Comparison of ENCODE assay signal across 9 cellular contexts in the genomic region with DNA sequence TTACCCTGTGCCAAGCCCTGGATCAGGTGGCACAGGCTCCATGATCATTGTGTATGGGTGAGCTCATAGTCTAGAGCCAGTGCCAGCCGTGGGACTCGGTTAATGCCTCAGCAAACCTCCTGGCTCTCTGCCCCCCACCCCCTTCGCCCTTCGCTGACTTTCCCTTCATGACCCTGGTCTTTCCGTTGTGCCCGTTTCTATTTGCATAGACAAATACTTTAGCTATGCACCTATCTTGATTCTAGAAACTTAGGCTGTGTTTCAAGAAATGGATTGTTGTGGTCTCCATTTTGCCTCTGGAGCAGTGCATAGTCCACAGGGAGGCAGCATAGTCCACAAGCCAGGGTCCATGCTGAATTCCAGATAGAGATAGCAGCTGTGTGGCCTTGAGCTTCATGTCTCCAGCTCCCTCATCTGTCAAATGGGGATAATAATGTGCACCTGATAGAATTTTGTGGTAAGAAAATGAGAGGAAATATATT. TPM values are rescaled to one million over a fixed set of nuclear protein-coding genes. Genes with fewer than 3 reads are reported as not detected.
DNase-seq lines count a peak whose midpoint lies in the region; ATAC-seq and TF ChIP-seq lines count a peak whose summit lies in the region.
"Had no signal": no experiment of that assay in that cellular context is flagged by ENCODE, and none has a peak within 500 bp of the region (broad histone marks: within the 10 kb centered on the region; RNA-seq: fewer than 3 reads in every experiment).

No MANE protein-coding gene starts in this region.

- CTCF ChIA-PET in activated CD4-positive, alpha-beta T cell treated with anti-CD3 and anti-CD28 coated beads for 36 hours (lab: Charles Lee): interaction anchor here (0.8 to 0.9 kb wide), 3 partner anchors 29 to 368 kb away, joined by 3 to 4 read pairs (median 3); no protein-coding TSS in a partner anchor
- CTCF ChIA-PET in mammary epithelial cell (lab: Charles Lee; ENCODE audit: low non-redundant PET): interaction anchor here (0.6 to 0.8 kb wide), 4 partner anchors 22 to 280 kb away, joined by 3 to 12 read pairs (median 4); no protein-coding TSS in a partner anchor

- dilution Hi-C loops in mammary epithelial cell (cut with HindIII; ENCODE audit: low sequenced_read_pairs): no loop called here

- H3K4me2 ChIP-seq in mammary epithelial cell (ENCODE audit: insufficient read depth, low read depth, low read length): no peak overlapping the region

- TF ChIP-seq CTCF in mammary epithelial cell (conservative IDR thresholded peaks at IDR 0.05 in 1 of 2, IDR thresholded peaks at IDR 0.05 in 1 of 2; ENCODE audit: extremely low read depth in 1 of 2, insufficient read depth in 1 of 2, low read depth in 1 of 2, low read length in 2 of 2): peak; percentile 66 to 86

- peaks cover 12% of the 10 kb centered on the region for H3K27me3 Mint-ChIP-seq in activated CD4-positive, alpha-beta T cell treated with anti-CD3 and anti-CD28 coated beads for 36 hours

- H3K4me1 Mint-ChIP-seq in activated CD4-positive, alpha-beta T cell treated with anti-CD3 and anti-CD28 coated beads for 36 hours: peaks cover 14% of the 10 kb centered on the region

- H3K27ac ChIP-seq in mammary epithelial cell (ENCODE audit: insufficient read depth, low read depth, low read length): no peak overlapping the region

- no peaks in the 10 kb centered on the region for H4K20me1 ChIP-seq in mammary epithelial cell (ENCODE audit: insufficient read depth, low read length)

- peaks cover 13% of the 10 kb centered on the region for H3K4me1 ChIP-seq in mammary epithelial cell (ENCODE audit: insufficient read depth, low read length)

- H3K36me3 Mint-ChIP-seq in activated CD4-positive, alpha-beta T cell treated with anti-CD3 and anti-CD28 coated beads for 36 hours (ENCODE audit: low read depth): no peaks in the 10 kb centered on the region

- no peak overlapping the region for H3K9ac ChIP-seq in mammary epithelial cell (ENCODE audit: insufficient read depth, low read length)

- intact Hi-C loops in activated CD4-positive, alpha-beta T cell treated with anti-CD3 and anti-CD28 coated beads for 36 hours (cut with DNase I, micrococcal nuclease): no loop called here
- intact Hi-C loops in mammary epithelial cell (cut with micrococcal nuclease): loop anchor here (1.0 to 5.0 kb wide), 4 partner anchors 46 to 412 kb away; a partner anchor contains a TSS

- POLR2A ChIA-PET in activated CD4-positive, alpha-beta T cell treated with anti-CD3 and anti-CD28 coated beads for 36 hours (lab: Charles Lee): no interaction called here

- H3K9me3 Mint-ChIP-seq in activated CD4-positive, alpha-beta T cell treated with anti-CD3 and anti-CD28 coated beads for 36 hours (ENCODE audit: low read depth): no peaks in the 10 kb centered on the region

- no peaks in the 10 kb centered on the region for H3K9me3 ChIP-seq in mammary epithelial cell (replicated peaks; ENCODE audit: insufficient read depth, low read length)

- no TSS peak for BruUV-seq in mammary epithelial cell (replicated peaks; lab: Mats Ljungman, UMichigan)

- in situ Hi-C loops in mammary epithelial cell (cut with MboI; ENCODE audit: low sequenced_read_pairs in 2 of 2): no loop called here

- 80% methylated on average over 6 of the region's 6 CpGs for WGBS in mammary epithelial cell (ENCODE audit: low coverage, missing lambda C conversion rate)

- no peak for ATAC-seq in activated CD4-positive, alpha-beta T cell treated with anti-CD3 and anti-CD28 coated beads for 36 hours
- no peak for ATAC-seq in GM18511 (IDR thresholded peaks at IDR 0.05; ENCODE audit: unreplicated experiment)
- ATAC-seq in HG03097 (IDR thresholded peaks at IDR 0.05; ENCODE audit: low FRiP score, unreplicated experiment): no peak

- no peak overlapping the region for H3K27ac Mint-ChIP-seq in activated CD4-positive, alpha-beta T cell treated with anti-CD3 and anti-CD28 coated beads for 36 hours

- no peaks in the 10 kb centered on the region for H3K27me3 ChIP-seq in mammary epithelial cell (ENCODE audit: insufficient read depth, low read length)

- H3K4me3 Mint-ChIP-seq in activated CD4-positive, alpha-beta T cell treated with anti-CD3 and anti-CD28 coated beads for 36 hours: no peak overlapping the region

- H2AFZ ChIP-seq in mammary epithelial cell (ENCODE audit: low read depth, low read length): no peak overlapping the region

- no peaks in the 10 kb centered on the region for H3K79me2 ChIP-seq in mammary epithelial cell (ENCODE audit: insufficient read depth, low read length)

- no peaks in the 10 kb centered on the region for H3K36me3 ChIP-seq in mammary epithelial cell (ENCODE audit: insufficient read depth, low read length)

- DNase-seq in activated CD4-positive, alpha-beta T cell treated with anti-CD3 and anti-CD28 coated beads for 36 hours: peak; percentile 35
- DNase-seq in activated CD4-positive, alpha-beta T cell treated with anti-CD3 and anti-CD28 coated beads, Interleukin-2, amount 50 U/mL, for 4 hours: no peak
- DNase-seq in NCI-H2227 treated with DMSO at 0.1 percent for 48 hours (lab: John Stamatoyannopoulos, UW): peak; percentile 47
- DNase-seq in mammary epithelial cell: peak; percentile 30
- peak; percentile 61 for DNase-seq in midbrain (lab: John Stamatoyannopoulos, UW)
- no peak for DNase-seq in GM19238 (ENCODE audit: insufficient read length, low spot score)
- DNase-seq: right cardiac atrium had no signal

- H3K4me3 ChIP-seq in mammary epithelial cell (replicated peaks in 1 of 3; ENCODE audit: insufficient read depth in 1 of 3, low read depth in 2 of 3, low read length in 3 of 3): no peak overlapping the region

RNA-seq across cellular contexts. Expression of a gene that starts 44.8 kb away (rescaled TPM):
- total RNA-seq in activated CD4-positive, alpha-beta T cell treated with anti-CD3 and anti-CD28 coated beads for 36 hours: 10 to 100 TPM; 68.9 to 82.9 TPM
- total RNA-seq in mammary epithelial cell: 10 to 100 TPM; 20.0 to 29.5 TPM
- 15.4 TPM for polyA plus RNA-seq in mammary epithelial cell
- polyA minus RNA-seq in mammary epithelial cell: 22.5 TPM

RNA-seq across cellular contexts. Expression of a gene that starts 58.9 kb away (rescaled TPM):
- total RNA-seq in activated CD4-positive, alpha-beta T cell treated with anti-CD3 and anti-CD28 coated beads for 36 hours: under 1 TPM; 0.19 to 0.30 TPM
- total RNA-seq in mammary epithelial cell: under 1 TPM in 1 of 2 donors, not detected in 1; under 0.01 TPM
- 0.09 TPM for polyA plus RNA-seq in mammary epithelial cell
- not detected for polyA minus RNA-seq in mammary epithelial cell

Comparison
In these comparisons a context has a peak if more than half of its experiments do, and no peak if none do; other contexts are left out.
1. DNase-seq: peak in activated CD4-positive, alpha-beta T cell treated with anti-CD3 and anti-CD28 coated beads for 36 hours (single experiment), NCI-H2227 treated with DMSO at 0.1 percent for 48 hours (single experiment), mammary epithelial cell (single experiment) and midbrain (single experiment); none in activated CD4-positive, alpha-beta T cell treated with anti-CD3 and anti-CD28 coated beads, Interleukin-2, amount 50 U/mL, for 4 hours (0 of 2) and GM19238 (single experiment).